15 cellular contexts compared by ENCODE assay signal in the genomic region with DNA sequence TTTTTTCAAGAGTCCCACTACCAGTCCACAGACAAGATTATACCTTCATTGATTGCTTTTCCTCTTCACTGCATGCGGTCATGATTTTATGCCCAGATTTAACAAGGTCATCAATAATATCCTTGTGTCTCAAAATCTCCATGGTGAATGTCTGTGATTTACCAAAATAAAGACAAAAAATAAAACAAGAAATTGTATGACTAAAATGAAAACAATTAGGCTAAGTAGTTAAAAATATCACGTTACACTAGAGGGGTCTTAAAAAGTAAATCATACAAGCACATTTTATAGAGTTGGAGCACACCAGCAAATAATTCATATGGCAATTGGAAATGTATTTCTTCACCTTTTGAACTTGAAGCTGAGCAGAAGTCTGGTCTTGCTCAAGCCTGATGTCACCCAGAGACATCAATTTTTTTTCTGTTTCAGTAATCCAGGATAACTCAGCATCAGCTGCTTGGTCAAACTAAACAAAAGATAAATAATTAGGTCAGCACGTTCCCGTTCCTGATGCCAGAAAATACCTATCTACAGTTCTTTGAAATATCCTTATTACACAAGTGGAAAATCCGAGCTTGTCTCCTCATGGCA.
DNase-seq lines count a peak whose midpoint lies in the region; ATAC-seq and TF ChIP-seq lines count a peak whose summit lies in the region.
"Had no signal": no experiment of that assay in that cellular context is flagged by ENCODE, and none has a peak within 500 bp of the region (broad histone marks: within the 10 kb centered on the region; RNA-seq: fewer than 3 reads in every experiment).

No MANE protein-coding gene starts in this region.

- TF ChIP-seq CTCF in BJ (IDR thresholded peaks at IDR 0.05; ENCODE audit: insufficient read depth, low read depth, low read length) (no peak), brain (conservative IDR thresholded peaks at IDR 0.05) (no peak), endothelial cell (IDR thresholded peaks at IDR 0.05; ENCODE audit: unreplicated experiment) (no peak)

- H3K9me3 Mint-ChIP-seq in brain: peaks cover 0 to 7% (median 4%) of the 10 kb centered on the region in 5 experiments
- no peaks in the 10 kb centered on the region for H3K9me3 Mint-ChIP-seq in endothelial cell (ENCODE audit: unreplicated experiment)

- ATAC-seq in left lobe of liver (peak; percentile 41), GM18519 (IDR thresholded peaks at IDR 0.05; ENCODE audit: low FRiP score, unreplicated experiment) (no peak), GM21360 (IDR thresholded peaks at IDR 0.05; ENCODE audit: unreplicated experiment) (no peak)

- H3K27me3 Mint-ChIP-seq in brain (no peaks in the 10 kb centered on the region), endothelial cell (ENCODE audit: unreplicated experiment) (no peaks in the 10 kb centered on the region)
- H3K27me3 Mint-ChIP-seq: progenitor cell of endocrine pancreas had no signal

- H3K36me3 Mint-ChIP-seq in brain (peaks cover 77% of the 10 kb centered on the region), endothelial cell (ENCODE audit: low read depth, unreplicated experiment) (peaks cover 20% of the 10 kb centered on the region)

- H3K4me1 Mint-ChIP-seq in brain (peaks cover 23% of the 10 kb centered on the region), endothelial cell (ENCODE audit: unreplicated experiment) (peaks cover 17% of the 10 kb centered on the region)
- H3K4me1 Mint-ChIP-seq: memory B cell had no signal

- POLR2A ChIA-PET in BJ (lab: Charles Lee): no interaction called here

- H3K4me3 Mint-ChIP-seq in brain: peak overlapping the region in 1 of 5 experiments; percentile 39
- no peak overlapping the region for H3K4me3 Mint-ChIP-seq in endothelial cell (ENCODE audit: unreplicated experiment)
- H3K4me3 Mint-ChIP-seq: memory B cell had no signal

- H3K36me3 ChIP-seq in BJ (ENCODE audit: control insufficient read depth, insufficient read depth, low read length): peaks cover 7% of the 10 kb centered on the region

- H3K27ac Mint-ChIP-seq in brain: peak overlapping the region in 3 of 5 experiments; percentile 55 to 83 (median 75)
- H3K27ac Mint-ChIP-seq in endothelial cell (ENCODE audit: unreplicated experiment): no peak overlapping the region
- H3K27ac Mint-ChIP-seq: memory B cell, progenitor cell of endocrine pancreas had no signal

- H3K27me3 ChIP-seq in BJ (ENCODE audit: control insufficient read depth, insufficient read depth, low read length): no peaks in the 10 kb centered on the region
- H3K27me3 ChIP-seq: SJCRH30, testis had no signal

- DNase-seq in BJ (ENCODE audit: low read depth) (peak; percentile 74), NCI-H146 (lab: John Stamatoyannopoulos, UW) (peak; percentile 69), left lobe of liver (ENCODE audit: low spot score) (no peak), endothelial cell (ENCODE audit: low spot score) (no peak)
- DNase-seq in activated CD4-positive, alpha-beta T cell treated with anti-CD3 and anti-CD28 coated beads, Interleukin-2, amount 50 U/mL, for 1 hour: no peak
- DNase-seq: activated CD4-positive, CD25-positive, alpha-beta regulatory T cell treated with anti-CD3 and anti-CD28 coated beads, Interleukin-2, amount 50 U/mL, for 72 hours; AML-193; central memory CD4-positive, alpha-beta T cell; testis had no signal

- no peak overlapping the region for H3K4me3 ChIP-seq in BJ (ENCODE audit: low read depth, low read length)
- H3K4me3 ChIP-seq: SJCRH30, testis had no signal

- CTCF ChIA-PET in BJ (lab: Yijun Ruan, JAX): interaction anchor here (1.0 to 1.2 kb wide), 2 partner anchors 8 kb away, joined by 4 read pairs; no protein-coding TSS in a partner anchor

Comparison
In these comparisons a context has a peak if more than half of its experiments do, and no peak if none do; other contexts are left out.
1. DNase-seq: peak in BJ (single experiment) and NCI-H146 (single experiment); none in left lobe of liver (single experiment), endothelial cell (single experiment) and activated CD4-positive, alpha-beta T cell treated with anti-CD3 and anti-CD28 coated beads, Interleukin-2, amount 50 U/mL, for 1 hour (single experiment).